1 cellular context compared by ENCODE assay signal in the genomic region with DNA sequence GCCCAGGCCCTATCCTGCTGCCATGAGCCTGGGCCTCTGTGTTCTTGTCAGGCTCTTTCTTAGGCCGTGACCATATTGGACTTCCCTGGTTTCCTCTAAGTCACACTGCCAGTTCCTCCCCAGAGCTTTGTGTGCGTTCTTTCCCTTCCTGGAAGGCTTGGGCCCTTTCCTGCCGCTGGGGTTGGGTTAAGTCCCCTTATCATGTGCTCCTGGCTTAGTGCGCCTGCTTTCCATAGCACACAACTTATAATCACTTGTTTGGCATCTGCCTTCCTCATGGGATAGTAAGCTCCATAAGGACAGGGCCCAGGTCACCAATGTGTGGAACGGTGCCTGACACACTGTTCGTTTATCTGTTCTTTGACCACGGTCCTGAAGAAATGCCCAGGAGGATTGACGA.
TF ChIP-seq lines count a peak whose summit lies in the region.

No MANE protein-coding gene starts in this region.

TF ChIP-seq in WTC11, 78 proteins besides CTCF, POLR2A, EP300 and RAD21 (continued from another document):
- TF ChIP-seq, protein P1, sequence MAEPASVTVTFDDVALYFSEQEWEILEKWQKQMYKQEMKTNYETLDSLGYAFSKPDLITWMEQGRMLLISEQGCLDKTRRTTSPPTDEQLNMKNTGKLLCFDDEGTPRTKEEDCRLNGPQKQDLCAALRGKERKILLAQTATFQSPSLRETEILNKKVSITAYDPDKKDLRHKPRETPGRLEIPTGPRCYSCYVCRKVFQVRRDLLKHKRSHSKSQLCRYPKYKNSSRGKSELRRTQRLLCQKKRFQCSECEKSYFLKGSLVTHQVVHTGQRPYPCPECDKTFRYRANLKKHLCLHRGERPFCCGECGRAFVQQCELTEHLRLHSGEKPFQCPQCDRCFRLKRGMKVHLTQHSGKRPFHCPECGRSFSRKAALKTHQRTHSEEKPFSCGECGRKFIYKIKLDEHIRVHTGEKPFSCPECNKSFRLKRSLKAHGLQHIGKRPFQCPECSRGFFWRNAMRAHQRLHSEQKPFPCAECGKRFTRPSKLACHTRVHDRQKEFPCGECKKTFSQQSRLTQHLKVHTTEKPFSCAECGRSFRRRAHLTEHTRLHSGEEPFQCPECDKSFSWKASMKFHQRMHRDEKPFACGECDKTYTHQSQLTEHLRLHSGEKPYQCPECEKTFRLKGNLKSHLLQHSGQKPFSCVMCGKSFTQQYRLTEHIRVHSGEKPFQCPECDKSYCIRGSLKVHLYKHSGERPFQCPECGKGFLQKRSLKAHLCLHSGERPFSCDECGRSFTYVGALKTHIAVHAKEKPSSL (CRISPR knock-in tag; conservative IDR thresholded peaks at IDR 0.05) = no peak
- TF ChIP-seq FOXP1 (CRISPR knock-in tag; IDR thresholded peaks at IDR 0.05; ENCODE audit: borderline replicate concordance) = no peak
- no peak for TF ChIP-seq KAT7 (CRISPR knock-in tag; IDR thresholded peaks at IDR 0.05; ENCODE audit: borderline replicate concordance)
- no peak for TF ChIP-seq SMAD4 (CRISPR knock-in tag; IDR thresholded peaks at IDR 0.05)
- TF ChIP-seq, protein P2, sequence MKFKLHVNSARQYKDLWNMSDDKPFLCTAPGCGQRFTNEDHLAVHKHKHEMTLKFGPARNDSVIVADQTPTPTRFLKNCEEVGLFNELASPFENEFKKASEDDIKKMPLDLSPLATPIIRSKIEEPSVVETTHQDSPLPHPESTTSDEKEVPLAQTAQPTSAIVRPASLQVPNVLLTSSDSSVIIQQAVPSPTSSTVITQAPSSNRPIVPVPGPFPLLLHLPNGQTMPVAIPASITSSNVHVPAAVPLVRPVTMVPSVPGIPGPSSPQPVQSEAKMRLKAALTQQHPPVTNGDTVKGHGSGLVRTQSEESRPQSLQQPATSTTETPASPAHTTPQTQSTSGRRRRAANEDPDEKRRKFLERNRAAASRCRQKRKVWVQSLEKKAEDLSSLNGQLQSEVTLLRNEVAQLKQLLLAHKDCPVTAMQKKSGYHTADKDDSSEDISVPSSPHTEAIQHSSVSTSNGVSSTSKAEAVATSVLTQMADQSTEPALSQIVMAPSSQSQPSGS (CRISPR knock-in tag; IDR thresholded peaks at IDR 0.05; ENCODE audit: borderline replicate concordance, low read depth) = no peak
- TF ChIP-seq, protein P3, sequence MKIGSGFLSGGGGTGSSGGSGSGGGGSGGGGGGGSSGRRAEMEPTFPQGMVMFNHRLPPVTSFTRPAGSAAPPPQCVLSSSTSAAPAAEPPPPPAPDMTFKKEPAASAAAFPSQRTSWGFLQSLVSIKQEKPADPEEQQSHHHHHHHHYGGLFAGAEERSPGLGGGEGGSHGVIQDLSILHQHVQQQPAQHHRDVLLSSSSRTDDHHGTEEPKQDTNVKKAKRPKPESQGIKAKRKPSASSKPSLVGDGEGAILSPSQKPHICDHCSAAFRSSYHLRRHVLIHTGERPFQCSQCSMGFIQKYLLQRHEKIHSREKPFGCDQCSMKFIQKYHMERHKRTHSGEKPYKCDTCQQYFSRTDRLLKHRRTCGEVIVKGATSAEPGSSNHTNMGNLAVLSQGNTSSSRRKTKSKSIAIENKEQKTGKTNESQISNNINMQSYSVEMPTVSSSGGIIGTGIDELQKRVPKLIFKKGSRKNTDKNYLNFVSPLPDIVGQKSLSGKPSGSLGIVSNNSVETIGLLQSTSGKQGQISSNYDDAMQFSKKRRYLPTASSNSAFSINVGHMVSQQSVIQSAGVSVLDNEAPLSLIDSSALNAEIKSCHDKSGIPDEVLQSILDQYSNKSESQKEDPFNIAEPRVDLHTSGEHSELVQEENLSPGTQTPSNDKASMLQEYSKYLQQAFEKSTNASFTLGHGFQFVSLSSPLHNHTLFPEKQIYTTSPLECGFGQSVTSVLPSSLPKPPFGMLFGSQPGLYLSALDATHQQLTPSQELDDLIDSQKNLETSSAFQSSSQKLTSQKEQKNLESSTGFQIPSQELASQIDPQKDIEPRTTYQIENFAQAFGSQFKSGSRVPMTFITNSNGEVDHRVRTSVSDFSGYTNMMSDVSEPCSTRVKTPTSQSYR (CRISPR knock-in tag; IDR thresholded peaks at IDR 0.05) = no peak
- TF ChIP-seq, protein P4, sequence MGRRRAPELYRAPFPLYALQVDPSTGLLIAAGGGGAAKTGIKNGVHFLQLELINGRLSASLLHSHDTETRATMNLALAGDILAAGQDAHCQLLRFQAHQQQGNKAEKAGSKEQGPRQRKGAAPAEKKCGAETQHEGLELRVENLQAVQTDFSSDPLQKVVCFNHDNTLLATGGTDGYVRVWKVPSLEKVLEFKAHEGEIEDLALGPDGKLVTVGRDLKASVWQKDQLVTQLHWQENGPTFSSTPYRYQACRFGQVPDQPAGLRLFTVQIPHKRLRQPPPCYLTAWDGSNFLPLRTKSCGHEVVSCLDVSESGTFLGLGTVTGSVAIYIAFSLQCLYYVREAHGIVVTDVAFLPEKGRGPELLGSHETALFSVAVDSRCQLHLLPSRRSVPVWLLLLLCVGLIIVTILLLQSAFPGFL (CRISPR knock-in tag; IDR thresholded peaks at IDR 0.05; ENCODE audit: borderline replicate concordance) = no peak
- TF ChIP-seq, protein P5, sequence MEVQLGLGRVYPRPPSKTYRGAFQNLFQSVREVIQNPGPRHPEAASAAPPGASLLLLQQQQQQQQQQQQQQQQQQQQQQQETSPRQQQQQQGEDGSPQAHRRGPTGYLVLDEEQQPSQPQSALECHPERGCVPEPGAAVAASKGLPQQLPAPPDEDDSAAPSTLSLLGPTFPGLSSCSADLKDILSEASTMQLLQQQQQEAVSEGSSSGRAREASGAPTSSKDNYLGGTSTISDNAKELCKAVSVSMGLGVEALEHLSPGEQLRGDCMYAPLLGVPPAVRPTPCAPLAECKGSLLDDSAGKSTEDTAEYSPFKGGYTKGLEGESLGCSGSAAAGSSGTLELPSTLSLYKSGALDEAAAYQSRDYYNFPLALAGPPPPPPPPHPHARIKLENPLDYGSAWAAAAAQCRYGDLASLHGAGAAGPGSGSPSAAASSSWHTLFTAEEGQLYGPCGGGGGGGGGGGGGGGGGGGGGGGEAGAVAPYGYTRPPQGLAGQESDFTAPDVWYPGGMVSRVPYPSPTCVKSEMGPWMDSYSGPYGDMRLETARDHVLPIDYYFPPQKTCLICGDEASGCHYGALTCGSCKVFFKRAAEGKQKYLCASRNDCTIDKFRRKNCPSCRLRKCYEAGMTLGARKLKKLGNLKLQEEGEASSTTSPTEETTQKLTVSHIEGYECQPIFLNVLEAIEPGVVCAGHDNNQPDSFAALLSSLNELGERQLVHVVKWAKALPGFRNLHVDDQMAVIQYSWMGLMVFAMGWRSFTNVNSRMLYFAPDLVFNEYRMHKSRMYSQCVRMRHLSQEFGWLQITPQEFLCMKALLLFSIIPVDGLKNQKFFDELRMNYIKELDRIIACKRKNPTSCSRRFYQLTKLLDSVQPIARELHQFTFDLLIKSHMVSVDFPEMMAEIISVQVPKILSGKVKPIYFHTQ (CRISPR knock-in tag; IDR thresholded peaks at IDR 0.05) = no peak
- TF ChIP-seq, protein P6, sequence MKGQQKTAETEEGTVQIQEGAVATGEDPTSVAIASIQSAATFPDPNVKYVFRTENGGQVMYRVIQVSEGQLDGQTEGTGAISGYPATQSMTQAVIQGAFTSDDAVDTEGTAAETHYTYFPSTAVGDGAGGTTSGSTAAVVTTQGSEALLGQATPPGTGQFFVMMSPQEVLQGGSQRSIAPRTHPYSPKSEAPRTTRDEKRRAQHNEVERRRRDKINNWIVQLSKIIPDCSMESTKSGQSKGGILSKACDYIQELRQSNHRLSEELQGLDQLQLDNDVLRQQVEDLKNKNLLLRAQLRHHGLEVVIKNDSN (CRISPR knock-in tag; IDR thresholded peaks at IDR 0.05) = no peak
